1 cellular context compared by ENCODE assay signal in the genomic region with DNA sequence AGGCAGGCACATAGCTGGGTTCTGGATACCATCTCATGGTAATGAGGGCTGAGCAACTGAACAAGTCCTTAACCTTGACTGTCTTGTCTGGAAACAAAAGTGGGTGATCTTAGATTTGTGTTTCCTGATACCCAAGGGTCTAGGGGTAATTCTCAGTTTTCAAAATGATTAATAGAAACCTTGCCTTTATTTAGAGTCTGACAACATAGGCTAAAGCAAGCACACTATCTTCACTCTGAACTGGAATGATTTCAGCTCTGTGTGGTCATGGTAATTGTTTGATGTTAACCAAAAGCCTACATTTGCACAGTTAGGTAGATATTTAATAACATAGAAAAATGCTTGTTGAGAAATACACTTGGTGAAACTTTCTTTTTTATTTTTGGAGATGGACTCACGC.
TF ChIP-seq lines count a peak whose summit lies in the region.

No MANE protein-coding gene starts in this region.

TF ChIP-seq in GM12878, 131 proteins besides CTCF, POLR2A, EP300 and RAD21 (continued from another document):
- TF ChIP-seq, protein P1, sequence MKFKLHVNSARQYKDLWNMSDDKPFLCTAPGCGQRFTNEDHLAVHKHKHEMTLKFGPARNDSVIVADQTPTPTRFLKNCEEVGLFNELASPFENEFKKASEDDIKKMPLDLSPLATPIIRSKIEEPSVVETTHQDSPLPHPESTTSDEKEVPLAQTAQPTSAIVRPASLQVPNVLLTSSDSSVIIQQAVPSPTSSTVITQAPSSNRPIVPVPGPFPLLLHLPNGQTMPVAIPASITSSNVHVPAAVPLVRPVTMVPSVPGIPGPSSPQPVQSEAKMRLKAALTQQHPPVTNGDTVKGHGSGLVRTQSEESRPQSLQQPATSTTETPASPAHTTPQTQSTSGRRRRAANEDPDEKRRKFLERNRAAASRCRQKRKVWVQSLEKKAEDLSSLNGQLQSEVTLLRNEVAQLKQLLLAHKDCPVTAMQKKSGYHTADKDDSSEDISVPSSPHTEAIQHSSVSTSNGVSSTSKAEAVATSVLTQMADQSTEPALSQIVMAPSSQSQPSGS (IDR thresholded peaks at IDR 0.05; ENCODE audit: low read length): peak; percentile 62; the same call in 1 of the 2 replicates
- TF ChIP-seq MTA3 (IDR thresholded peaks at IDR 0.05; ENCODE audit: borderline replicate concordance, low read length): 0 out of 2 replicates have a peak, but pooled peaks have one; percentile 32
- no peak for TF ChIP-seq YY1 (IDR thresholded peaks at IDR 0.05; ENCODE audit: low read depth, low read length)
- peak; percentile 75; the same call in 1 of the 2 replicates for TF ChIP-seq CREM (IDR thresholded peaks at IDR 0.05; ENCODE audit: low read depth)
- no peak for TF ChIP-seq NKRF (conservative IDR thresholded peaks at IDR 0.05)
- peak; percentile 90; the same call in 1 of the 2 replicates for TF ChIP-seq FOXM1 (IDR thresholded peaks at IDR 0.05; ENCODE audit: low read depth, low read length)
- no peak for TF ChIP-seq EZH2 (IDR thresholded peaks at IDR 0.05; ENCODE audit: borderline replicate concordance, control insufficient read depth, low read depth, low read length)
- peak; percentile 69; the same call in 1 of the 2 replicates for TF ChIP-seq PML (IDR thresholded peaks at IDR 0.05; ENCODE audit: low read length)
- TF ChIP-seq MEF2A (IDR thresholded peaks at IDR 0.05; ENCODE audit: insufficient read depth, low read depth, low read length): peak; percentile 67
- TF ChIP-seq ZBED1 (IDR thresholded peaks at IDR 0.05; ENCODE audit: borderline replicate concordance): peak; percentile 29; the same call in 1 of the 2 replicates
- TF ChIP-seq JUNB (IDR thresholded peaks at IDR 0.05): peak; percentile 91
- no peak for TF ChIP-seq CHD4 (IDR thresholded peaks at IDR 0.05)
- TF ChIP-seq NFIC (IDR thresholded peaks at IDR 0.05; ENCODE audit: low read depth, low read length): peak; percentile 92; the same call in 1 of the 2 replicates
- no peak for TF ChIP-seq ELK1 (IDR thresholded peaks at IDR 0.05; ENCODE audit: low read depth, low read length)
- TF ChIP-seq TCF7 (IDR thresholded peaks at IDR 0.05; ENCODE audit: borderline replicate concordance): peak; percentile 78
- TF ChIP-seq ZNF622 (IDR thresholded peaks at IDR 0.05): no peak
- peak in 1 of 2 experiments; percentile 38; a peak in 1 of 4 replicates for TF ChIP-seq ETV6 (conservative IDR thresholded peaks at IDR 0.05 in 1 of 2, IDR thresholded peaks at IDR 0.05 in 1 of 2; ENCODE audit: borderline replicate concordance in 1 of 2, low read depth in 1 of 2)
- TF ChIP-seq CBX3 (IDR thresholded peaks at IDR 0.05; ENCODE audit: borderline replicate concordance, low read depth): no peak
- no peak for TF ChIP-seq MYB (IDR thresholded peaks at IDR 0.05; ENCODE audit: borderline replicate concordance, low read depth, low read length)
- no peak for TF ChIP-seq POLR2AphosphoS2 (IDR thresholded peaks at IDR 0.05; ENCODE audit: low read depth, low read length)
